ENCODE assay signal across 6 cellular contexts in genomic region chr19:36128392-36128736, GRCh38. TPM values are rescaled to one million over a fixed set of nuclear protein-coding genes. Genes with fewer than 3 reads are reported as not detected.
DNase-seq lines count a peak whose midpoint lies in the region; ATAC-seq and TF ChIP-seq lines count a peak whose summit lies in the region.

No MANE protein-coding gene starts in this region.

- H3K4me1 ChIP-seq in PC-3 (ENCODE audit: insufficient read depth, low read length) (peaks cover 18% of the 10 kb centered on the region), transverse colon (peaks cover 7 to 29% (median 21%) of the 10 kb centered on the region in 4 donors)

- peak overlapping the region; percentile 73 for H3K27ac ChIP-seq in PC-3 (ENCODE audit: low read length)
- peak overlapping the region; percentile 91 to 97 (median 94) for H3K27ac ChIP-seq in transverse colon

- no peaks in the 10 kb centered on the region for H3K9me2 ChIP-seq in PC-3 (replicated peaks; ENCODE audit: low read length)

- peak overlapping the region; percentile 78 for H3K4me2 ChIP-seq in PC-3 (ENCODE audit: low read length)

- TF ChIP-seq POLR2A in transverse colon (IDR thresholded peaks at IDR 0.05): no peak

- no peaks in the 10 kb centered on the region for H3K9me3 ChIP-seq in PC-3 (ENCODE audit: low read length)
- H3K9me3 ChIP-seq in transverse colon: no peaks in the 10 kb centered on the region

- CTCF ChIA-PET in PC-3 (lab: Charles Lee): no interaction called here

- BruUV-seq in PC-3 (replicated peaks; lab: Mats Ljungman, UMichigan): TSS peak; percentile 91

- TF ChIP-seq EP300 in transverse colon (IDR thresholded peaks at IDR 0.05; ENCODE audit: low read depth): no peak

- H3K36me3 ChIP-seq in PC-3 (ENCODE audit: low read depth, low read length): peaks cover 7% of the 10 kb centered on the region; the same call in 1 of the 2 replicates
- peaks cover 0 to 6% (median 3%) of the 10 kb centered on the region in 4 donors for H3K36me3 ChIP-seq in transverse colon

- intact Hi-C loops in PC-3 (cut with micrococcal nuclease): no loop called here
- intact Hi-C loops in Right ventricle myocardium superior (cut with DNase I): no loop called here
- intact Hi-C loops in transverse colon (cut with DNase I; ENCODE audit: low total_unique reads): no loop called here

- no peak for DNase-seq in PC-3
- DNase-seq in Right ventricle myocardium superior: peak; percentile 72
- DNase-seq in transverse colon: peak; percentile 64
- DNase-seq in NCI-H1048 (lab: John Stamatoyannopoulos, UW): no peak
- no peak for DNase-seq in NCI-H446 (lab: John Stamatoyannopoulos, UW)

- H2AFZ ChIP-seq in PC-3 (ENCODE audit: low read length): peak overlapping the region; percentile 85

- H4K20me1 ChIP-seq in PC-3 (ENCODE audit: low read length): no peaks in the 10 kb centered on the region

- WGBS in transverse colon (ENCODE audit: low coverage in 1 of 2), 2 donors: 12 to 56% methylated on average over 3 to 10 of the region's 10 CpGs

- TF ChIP-seq CTCF in PC-3 (conservative IDR thresholded peaks at IDR 0.05; ENCODE audit: low read depth, low read length) (no peak), transverse colon (IDR thresholded peaks at IDR 0.05) (no peak)

- in situ Hi-C loops in transverse colon (cut with MboI; ENCODE audit: low pct_ligation_motif_present in 1 of 4, low pct_unique_long_range_greater_than_20kb in 1 of 4, low sequenced_read_pairs in 3 of 4): loop anchor here in 1 of 4 donors (5.0 kb wide), 1 partner anchor 44 kb away; no protein-coding TSS in a partner anchor

- H3K9ac ChIP-seq in PC-3 (ENCODE audit: low read length): peak overlapping the region; percentile 70

- no peaks in the 10 kb centered on the region for H3F3A ChIP-seq in PC-3 (ENCODE audit: low read length, unreplicated experiment)

- POLR2A ChIA-PET in PC-3 (lab: Charles Lee; ENCODE audit: unreplicated experiment): interaction anchor here (0.5 to 1.0 kb wide), 4 partner anchors 11 to 529 kb away, joined by 3 to 5 read pairs (median 5); partner anchors contain the start of gene CAPNS1

- ATAC-seq in GM19438 (IDR thresholded peaks at IDR 0.05; ENCODE audit: low read depth, unreplicated experiment) (peak; percentile 19), PC-3 (no peak), Right ventricle myocardium superior (ENCODE audit: poor library complexity) (peak; percentile 27)

- no peaks in the 10 kb centered on the region for H3K79me2 ChIP-seq in PC-3 (ENCODE audit: low read length)

- H3K4me3 ChIP-seq in PC-3 (ENCODE audit: low read length) (peak overlapping the region; percentile 57), transverse colon (peak overlapping the region; percentile 13 to 55 (median 40))

- H3K27me3 ChIP-seq in PC-3 (ENCODE audit: low read length) (no peaks in the 10 kb centered on the region), transverse colon (no peaks in the 10 kb centered on the region)

RNA-seq across cellular contexts. Expression of gene CAPNS1, which starts 11.5 kb away (rescaled TPM):
- total RNA-seq in PC-3 (2014; rRNA removed) (329 and 339 TPM in 2 replicates), Right ventricle myocardium superior (781 TPM), transverse colon (100 to 1,000 TPM; 222 to 304 (median 248) TPM)

RNA-seq across cellular contexts. Expression of gene TBCB, which starts 13.1 kb away (rescaled TPM):
- 260 and 332 TPM in 2 replicates for total RNA-seq in PC-3 (2014; rRNA removed)
- 95.8 TPM for total RNA-seq in Right ventricle myocardium superior
- total RNA-seq in transverse colon: 100 to 1,000 TPM in 2 of 4 donors, 10 to 100 TPM in 2; 82.4 to 175 (median 134) TPM

RNA-seq across cellular contexts. Expression of gene POLR2I, which starts 13.7 kb away (rescaled TPM):
- total RNA-seq in PC-3 (2014; rRNA removed) (191 and 250 TPM in 2 replicates), Right ventricle myocardium superior (145 TPM), transverse colon (10 to 100 TPM in 3 of 4 donors, not detected in 1; 15.1 to 44.9 (median 44.0) TPM)

RNA-seq across cellular contexts. Expression of gene OVOL3, which starts 17.4 kb away (rescaled TPM):
- total RNA-seq in PC-3 (2014; rRNA removed) (not detected in 2 replicates), Right ventricle myocardium superior (not detected), transverse colon (not detected)

RNA-seq across cellular contexts. Expression of gene COX7A1, which starts 23.9 kb away (rescaled TPM):
- total RNA-seq in PC-3 (2014; rRNA removed) (not detected in 2 replicates), Right ventricle myocardium superior (3,311 TPM), transverse colon (10 to 100 TPM in 2 of 4 donors, 1 to 10 TPM in 1, not detected in 1; 7.8 to 26.3 (median 11.7) TPM)

Comparison
In these comparisons a context has a peak if more than half of its experiments do, and no peak if none do; other contexts are left out.
1. DNase-seq: peak in Right ventricle myocardium superior (single experiment) and transverse colon (single experiment); none in PC-3 (single experiment), NCI-H1048 (single experiment) and NCI-H446 (0 of 2).